8 cellular contexts compared by ENCODE assay signal in genomic region chr11:65470433-65470832, GRCh38. TPM values are rescaled to one million over a fixed set of nuclear protein-coding genes. Genes with fewer than 3 reads are reported as not detected.
DNase-seq lines count a peak whose midpoint lies in the region; ATAC-seq, FAIRE-seq and TF ChIP-seq lines count a peak whose summit lies in the region.
"Had no signal": no experiment of that assay in that cellular context is flagged by ENCODE, and none has a peak within 500 bp of the region (broad histone marks: within the 10 kb centered on the region; RNA-seq: fewer than 3 reads in every experiment).

No MANE protein-coding gene starts in this region.

- no peak overlapping the region for H3K4me3 ChIP-seq in HUES6 (ENCODE audit: low read depth, low read length)
- H3K4me3 ChIP-seq in left lung = no peak overlapping the region
- H3K4me3 ChIP-seq in stomach = no peak overlapping the region

- H3K27ac Mint-ChIP-seq in activated T-helper 2 cell treated with anti-CD3 and anti-CD28 coated beads, Interferon-gamma antibody, Interleukin-2, Interleukin-4, amounts not matched to agents 10 μg/mL and 5 μg/mL and 100 μg/mL, durations not matched to agents 14 hours and 24 hours and 36 hours = peak overlapping the region; percentile 44

- no peak overlapping the region for H3K27ac ChIP-seq in HUES6 (ENCODE audit: low read depth, low read length)
- peak overlapping the region; percentile 89 to 91 for H3K27ac ChIP-seq in left lung
- peak overlapping the region; percentile 79 to 99 (median 95) for H3K27ac ChIP-seq in stomach

- peak overlapping the region; percentile 13 for H3K9ac ChIP-seq in HUES6 (ENCODE audit: low read length)

- no peak for FAIRE-seq in frontal cortex (lab: Jason Lieb, UNC)

- H3K27me3 Mint-ChIP-seq in activated T-helper 2 cell treated with anti-CD3 and anti-CD28 coated beads, Interferon-gamma antibody, Interleukin-2, Interleukin-4, amounts not matched to agents 10 μg/mL and 5 μg/mL and 100 μg/mL, durations not matched to agents 14 hours and 24 hours and 36 hours (ENCODE audit: low read depth) = no peaks in the 10 kb centered on the region

- H3K27me3 ChIP-seq in HUES6 (ENCODE audit: control insufficient read depth, insufficient read depth, low read length) = peaks cover 10% of the 10 kb centered on the region
- no peaks in the 10 kb centered on the region for H3K27me3 ChIP-seq in left lung
- no peaks in the 10 kb centered on the region for H3K27me3 ChIP-seq in stomach

- no peak for TF ChIP-seq POLR2A in stomach (IDR thresholded peaks at IDR 0.05)

- DNase-seq in activated T-helper 2 cell treated with anti-CD3 and anti-CD28 coated beads, Interferon-gamma antibody, Interleukin-2, Interleukin-4, amounts not matched to agents 10 μg/mL and 5 μg/mL and 100 μg/mL, durations not matched to agents 14 hours and 24 hours and 36 hours (ENCODE audit: low spot score) = no peak
- DNase-seq in left lung (no peak), stomach (no peak), DMS53 treated with DMSO at 0.1 percent for 48 hours (lab: John Stamatoyannopoulos, UW; ENCODE audit: unreplicated experiment) (no peak), frontal cortex (ENCODE audit: low spot score in 2 of 2) (no peak), 8988T (no peak)
- DNase-seq: activated T-cell treated with anti-CD3 and anti-CD28 coated beads, Interleukin-2, amount 50 U/mL, for 72 hours had no signal

- H3K9me3 Mint-ChIP-seq in activated T-helper 2 cell treated with anti-CD3 and anti-CD28 coated beads, Interferon-gamma antibody, Interleukin-2, Interleukin-4, amounts not matched to agents 10 μg/mL and 5 μg/mL and 100 μg/mL, durations not matched to agents 14 hours and 24 hours and 36 hours = no peaks in the 10 kb centered on the region
- H3K9me3 Mint-ChIP-seq: activated T-cell treated with anti-CD3 and anti-CD28 coated beads, Interleukin-2, amount 50 U/mL, for 72 hours had no signal

- peaks cover 11% of the 10 kb centered on the region for H3K4me1 ChIP-seq in HUES6 (ENCODE audit: control insufficient read depth, insufficient read depth, low read length)
- peaks cover 7 to 40% of the 10 kb centered on the region in 2 donors for H3K4me1 ChIP-seq in left lung
- peaks cover 19 to 49% (median 34%) of the 10 kb centered on the region in 4 donors for H3K4me1 ChIP-seq in stomach

- 67 to 91% (median 80%) methylated on average over 5 of the region's 5 CpGs for WGBS in stomach, 5 donors

- TF ChIP-seq CTCF in left lung (IDR thresholded peaks at IDR 0.05) (no peak), stomach (IDR thresholded peaks at IDR 0.05) (no peak)

- TF ChIP-seq EP300 in stomach (IDR thresholded peaks at IDR 0.05) = no peak

- H3K36me3 ChIP-seq in HUES6 (ENCODE audit: control insufficient read depth, insufficient read depth, low read length) (no peaks in the 10 kb centered on the region), left lung (no peaks in the 10 kb centered on the region), stomach (no peaks in the 10 kb centered on the region)

- no peak for ATAC-seq in left lung
- ATAC-seq: activated T-cell treated with anti-CD3 and anti-CD28 coated beads, Interleukin-2, amount 50 U/mL, for 72 hours had no signal

- H3K4me3 Mint-ChIP-seq in activated T-helper 2 cell treated with anti-CD3 and anti-CD28 coated beads, Interferon-gamma antibody, Interleukin-2, Interleukin-4, amounts not matched to agents 10 μg/mL and 5 μg/mL and 100 μg/mL, durations not matched to agents 14 hours and 24 hours and 36 hours (ENCODE audit: low read depth) = no peak overlapping the region

- intact Hi-C loops in activated T-helper 2 cell treated with anti-CD3 and anti-CD28 coated beads, Interferon-gamma antibody, Interleukin-2, Interleukin-4, amounts not matched to agents 10 μg/mL and 5 μg/mL and 100 μg/mL, durations not matched to agents 14 hours and 24 hours and 36 hours (cut with micrococcal nuclease) = no loop called here
- intact Hi-C loops in left lung (cut with DNase I) = no loop called here
- intact Hi-C loops in stomach (cut with DNase I; ENCODE audit: low total_unique reads) = loop anchor here (5.0 kb wide), 1 partner anchor 37 kb away; no protein-coding TSS in a partner anchor

- H3K4me1 Mint-ChIP-seq in activated T-helper 2 cell treated with anti-CD3 and anti-CD28 coated beads, Interferon-gamma antibody, Interleukin-2, Interleukin-4, amounts not matched to agents 10 μg/mL and 5 μg/mL and 100 μg/mL, durations not matched to agents 14 hours and 24 hours and 36 hours (ENCODE audit: low read depth) = peaks cover 18% of the 10 kb centered on the region

- H3K9me3 ChIP-seq in HUES6 (ENCODE audit: control insufficient read depth, insufficient read depth, low read depth, low read length) = no peaks in the 10 kb centered on the region
- no peaks in the 10 kb centered on the region for H3K9me3 ChIP-seq in left lung
- no peaks in the 10 kb centered on the region for H3K9me3 ChIP-seq in stomach

- H3K36me3 Mint-ChIP-seq in activated T-helper 2 cell treated with anti-CD3 and anti-CD28 coated beads, Interferon-gamma antibody, Interleukin-2, Interleukin-4, amounts not matched to agents 10 μg/mL and 5 μg/mL and 100 μg/mL, durations not matched to agents 14 hours and 24 hours and 36 hours (ENCODE audit: low read depth) = peaks cover 5% of the 10 kb centered on the region

RNA-seq across cellular contexts. Expression of gene MALAT1, which starts 28.4 kb away (rescaled TPM):
- 4,338 and 4,347 TPM in 2 replicates for total RNA-seq in activated T-helper 2 cell treated with anti-CD3 and anti-CD28 coated beads, Interferon-gamma antibody, Interleukin-2, Interleukin-4, amounts not matched to agents 10 μg/mL and 5 μg/mL and 100 μg/mL, durations not matched to agents 14 hours and 24 hours and 36 hours
- total RNA-seq in left lung = over 10,000 TPM; 12,400 to 15,875 TPM
- over 10,000 TPM; 11,517 to 39,496 (median 13,707) TPM for total RNA-seq in stomach
- polyA plus RNA-seq in stomach = 100 to 1,000 TPM; 124 to 296 (median 126) TPM
- total RNA-seq in frontal cortex = 6,549 TPM

RNA-seq across cellular contexts. Expression of gene NEAT1, which starts 47.8 kb away (rescaled TPM):
- total RNA-seq in activated T-helper 2 cell treated with anti-CD3 and anti-CD28 coated beads, Interferon-gamma antibody, Interleukin-2, Interleukin-4, amounts not matched to agents 10 μg/mL and 5 μg/mL and 100 μg/mL, durations not matched to agents 14 hours and 24 hours and 36 hours = 422 and 430 TPM in 2 replicates
- total RNA-seq in left lung (1,000 to 10,000 TPM; 1,146 to 1,441 TPM), stomach (1,000 to 10,000 TPM in 2 of 5 donors, 100 to 1,000 TPM in 3; 253 to 2,124 (median 789) TPM), frontal cortex (1.6 TPM)
- polyA plus RNA-seq in stomach = 1,000 to 10,000 TPM in 1 of 3 donors, 100 to 1,000 TPM in 2; 131 to 1,368 (median 157) TPM

RNA-seq across cellular contexts. Expression of gene SCYL1, which starts 54.5 kb away (rescaled TPM):
- total RNA-seq in activated T-helper 2 cell treated with anti-CD3 and anti-CD28 coated beads, Interferon-gamma antibody, Interleukin-2, Interleukin-4, amounts not matched to agents 10 μg/mL and 5 μg/mL and 100 μg/mL, durations not matched to agents 14 hours and 24 hours and 36 hours = 94.4 and 95.8 TPM in 2 replicates
- total RNA-seq in left lung = 10 to 100 TPM; 81.2 to 82.5 TPM
- 10 to 100 TPM in 4 of 5 donors, 1 to 10 TPM in 1; 3.5 to 89.0 (median 65.2) TPM for total RNA-seq in stomach
- polyA plus RNA-seq in stomach = 10 to 100 TPM; 65.8 to 94.8 (median 86.1) TPM
- total RNA-seq in frontal cortex = 39.1 TPM

Comparison
In these comparisons a context has a peak if more than half of its experiments do, and no peak if none do; other contexts are left out.
1. RNA of gene NEAT1, which starts 47.8 kb away (total RNA-seq): 1,146 to 1,441 TPM in left lung, 253 to 2,124 TPM in stomach and 422 to 430 TPM in activated T-helper 2 cell treated with anti-CD3 and anti-CD28 coated beads, Interferon-gamma antibody, Interleukin-2, Interleukin-4, amounts not matched to agents 10 μg/mL and 5 μg/mL and 100 μg/mL, durations not matched to agents 14 hours and 24 hours and 36 hours; 1.6 TPM in frontal cortex (single experiment); every median in the first group is over 10 times any median in the second.